In genomic region chr13:97386832-97387486, GRCh38 we compare ENCODE assay signal across 9 cellular contexts. TPM values are rescaled to one million over a fixed set of nuclear protein-coding genes. Genes with fewer than 3 reads are reported as not detected.
DNase-seq lines count a peak whose midpoint lies in the region; ATAC-seq and FAIRE-seq lines count a peak whose summit lies in the region.
"Had no signal": no experiment of that assay in that cellular context is flagged by ENCODE, and none has a peak within 500 bp of the region (broad histone marks: within the 10 kb centered on the region; RNA-seq: fewer than 3 reads in every experiment).

No MANE protein-coding gene starts in this region.

- no peaks in the 10 kb centered on the region for H3K27me3 Mint-ChIP-seq in activated CD4-positive, alpha-beta memory T cell treated with anti-CD3 and anti-CD28 coated beads for 36 hours
- no peaks in the 10 kb centered on the region for H3K27me3 Mint-ChIP-seq in stimulated activated memory B cell treated with anti-CD40 and anti-IgM and Interleukin-4, amounts not matched to agents 10 μg/mL and 1 μg/mL and 100 μg/mL, for 72 hours

- H3K36me3 ChIP-seq in small intestine (ENCODE audit: control insufficient read depth in 2 of 2, insufficient read depth in 2 of 2, low read length in 2 of 2), result peaks cover 3 to 4% of the 10 kb centered on the region in 2 donors

- H3K9me3 ChIP-seq in small intestine (ENCODE audit: control insufficient read depth, low read depth), result no peaks in the 10 kb centered on the region

- H3K4me3 ChIP-seq in small intestine (ENCODE audit: low read depth in 1 of 2, low read length in 2 of 2), result no peak overlapping the region

- H3K4me1 ChIP-seq in small intestine (ENCODE audit: control insufficient read depth in 2 of 2, insufficient read depth in 1 of 2, low read depth in 1 of 2, low read length in 1 of 2), result no peaks in the 10 kb centered on the region

- POLR2A ChIA-PET in activated CD4-positive, alpha-beta memory T cell treated with anti-CD3 and anti-CD28 coated beads for 36 hours (lab: Charles Lee), result no interaction called here

- peak overlapping the region in 1 of 2 donors; percentile 9 for H3K27ac ChIP-seq in small intestine (ENCODE audit: low read depth in 1 of 2, low read length in 1 of 2)

- peak; percentile 64 for DNase-seq in CD1c-positive myeloid dendritic cell (ENCODE audit: extremely low spot score)
- DNase-seq in activated CD4-positive, alpha-beta memory T cell treated with anti-CD3 and anti-CD28 coated beads for 36 hours, result peak; percentile 24
- DNase-seq in medulla oblongata (ENCODE audit: extremely low spot score), result peak; percentile 67
- DNase-seq in small intestine, result no peak
- DNase-seq in RPMI8226, result no peak
- no peak for DNase-seq in NCI-H69 (lab: John Stamatoyannopoulos, UW)
- DNase-seq: NCI-H146 had no signal

- intact Hi-C loops in activated CD4-positive, alpha-beta memory T cell treated with anti-CD3 and anti-CD28 coated beads for 36 hours (cut with micrococcal nuclease), result no loop called here

- no peak overlapping the region for H3K27ac Mint-ChIP-seq in activated CD4-positive, alpha-beta memory T cell treated with anti-CD3 and anti-CD28 coated beads for 36 hours
- no peak overlapping the region for H3K27ac Mint-ChIP-seq in stimulated activated memory B cell treated with anti-CD40 and anti-IgM and Interleukin-4, amounts not matched to agents 10 μg/mL and 1 μg/mL and 100 μg/mL, for 72 hours

- no peak overlapping the region for H3K4me3 Mint-ChIP-seq in activated CD4-positive, alpha-beta memory T cell treated with anti-CD3 and anti-CD28 coated beads for 36 hours
- H3K4me3 Mint-ChIP-seq in stimulated activated memory B cell treated with anti-CD40 and anti-IgM and Interleukin-4, amounts not matched to agents 10 μg/mL and 1 μg/mL and 100 μg/mL, for 72 hours, result no peak overlapping the region

- H3K36me3 Mint-ChIP-seq in activated CD4-positive, alpha-beta memory T cell treated with anti-CD3 and anti-CD28 coated beads for 36 hours, result peaks cover 15% of the 10 kb centered on the region
- peaks cover 22% of the 10 kb centered on the region for H3K36me3 Mint-ChIP-seq in stimulated activated memory B cell treated with anti-CD40 and anti-IgM and Interleukin-4, amounts not matched to agents 10 μg/mL and 1 μg/mL and 100 μg/mL, for 72 hours

- CTCF ChIA-PET in activated CD4-positive, alpha-beta memory T cell treated with anti-CD3 and anti-CD28 coated beads for 36 hours (lab: Charles Lee), result interaction anchor here (1.0 to 1.1 kb wide), 2 partner anchors 27 to 216 kb away, joined by 3 to 5 read pairs; no protein-coding TSS in a partner anchor

- no peaks in the 10 kb centered on the region for H3K27me3 ChIP-seq in small intestine (ENCODE audit: control insufficient read depth in 2 of 2, insufficient read depth in 2 of 2, low read length in 2 of 2)

- peak; percentile 63 for ATAC-seq in HG02623 (IDR thresholded peaks at IDR 0.05; ENCODE audit: unreplicated experiment)
- ATAC-seq in stimulated activated memory B cell treated with anti-CD40 and anti-IgM and Interleukin-4, amounts not matched to agents 10 μg/mL and 1 μg/mL and 100 μg/mL, for 72 hours, result no peak

- WGBS in small intestine, 3 donors, result 66 to 85% (median 71%) methylated on average over 4 of the region's 4 CpGs

- H3K9me3 Mint-ChIP-seq in activated CD4-positive, alpha-beta memory T cell treated with anti-CD3 and anti-CD28 coated beads for 36 hours, result no peaks in the 10 kb centered on the region
- no peaks in the 10 kb centered on the region for H3K9me3 Mint-ChIP-seq in stimulated activated memory B cell treated with anti-CD40 and anti-IgM and Interleukin-4, amounts not matched to agents 10 μg/mL and 1 μg/mL and 100 μg/mL, for 72 hours

- FAIRE-seq in small intestine (lab: Jason Lieb, UNC), result no peak

- peaks cover 2% of the 10 kb centered on the region for H3K4me1 Mint-ChIP-seq in activated CD4-positive, alpha-beta memory T cell treated with anti-CD3 and anti-CD28 coated beads for 36 hours (ENCODE audit: low read depth)
- peaks cover 23% of the 10 kb centered on the region for H3K4me1 Mint-ChIP-seq in stimulated activated memory B cell treated with anti-CD40 and anti-IgM and Interleukin-4, amounts not matched to agents 10 μg/mL and 1 μg/mL and 100 μg/mL, for 72 hours

RNA-seq across cellular contexts. Expression of gene RAP2A, which starts 47.0 kb away (rescaled TPM):
- total RNA-seq in activated CD4-positive, alpha-beta memory T cell treated with anti-CD3 and anti-CD28 coated beads for 36 hours, result 10 to 100 TPM; 13.7 to 15.4 TPM
- 1 to 10 TPM; 6.2 to 8.7 (median 8.2) TPM for polyA plus RNA-seq in small intestine

Comparison
In these comparisons a context has a peak if more than half of its experiments do, and no peak if none do; other contexts are left out.
1. DNase-seq: peak in CD1c-positive myeloid dendritic cell (single experiment), activated CD4-positive, alpha-beta memory T cell treated with anti-CD3 and anti-CD28 coated beads for 36 hours (single experiment) and medulla oblongata (single experiment); none in small intestine (single experiment), RPMI8226 (single experiment) and NCI-H69 (single experiment).